8 cellular contexts compared by ENCODE assay signal in genomic region chr19:4083677-4084546, GRCh38. TPM values are rescaled to one million over a fixed set of nuclear protein-coding genes. Genes with fewer than 3 reads are reported as not detected.
A peak's percentile ranks its signal among the peaks of the same experiment; 100 is the strongest.
DNase-seq lines count a peak whose midpoint lies in the region; ATAC-seq, FAIRE-seq and TF ChIP-seq lines count a peak whose summit lies in the region.

No MANE protein-coding gene starts in this region.

- no peaks in the 10 kb centered on the region for H3K9me3 ChIP-seq in KOPT-K1 (ENCODE audit: insufficient read depth, low read length, poor library complexity, severe bottlenecking)
- no peaks in the 10 kb centered on the region for H3K9me3 ChIP-seq in prostate gland
- no peaks in the 10 kb centered on the region for H3K9me3 ChIP-seq in SJCRH30 (replicated peaks)

- intact Hi-C loops in prostate gland (cut with DNase I): no loop called here

- no peaks in the 10 kb centered on the region for H3K27me3 ChIP-seq in prostate gland (replicated peaks; ENCODE audit: insufficient read depth)
- H3K27me3 ChIP-seq in SJCRH30: no peaks in the 10 kb centered on the region

- TF ChIP-seq POLR2A in prostate gland (IDR thresholded peaks at IDR 0.05): no peak

- DNase-seq in DMS53 (lab: John Stamatoyannopoulos, UW) (peak; percentile 83), dermis blood vessel endothelial cell (peak; percentile 36), prostate gland (ENCODE audit: low spot score) (peak; percentile 60), SJCRH30 (no peak), frontal cortex (ENCODE audit: low spot score in 2 of 2) (no peak)
- no peak for DNase-seq in activated effector memory CD4-positive, alpha-beta T cell treated with anti-CD3 and anti-CD28 coated beads, Interleukin-2, amount 50 U/mL, for 16 hours

- H3K4me3 ChIP-seq in prostate gland: peak overlapping the region; percentile 9 to 14
- H3K4me3 ChIP-seq in SJCRH30: no peak overlapping the region

- no peak for TF ChIP-seq CTCF in prostate gland (IDR thresholded peaks at IDR 0.05)

- no peaks in the 10 kb centered on the region for H3K36me3 ChIP-seq in KOPT-K1 (ENCODE audit: insufficient read depth, low read length)
- H3K36me3 ChIP-seq in prostate gland: no peaks in the 10 kb centered on the region
- no peaks in the 10 kb centered on the region for H3K36me3 ChIP-seq in SJCRH30

- no peak for ATAC-seq in GM21717 (IDR thresholded peaks at IDR 0.05; ENCODE audit: unreplicated experiment)

- H3K4me1 ChIP-seq in prostate gland (replicated peaks) (peaks cover 3% of the 10 kb centered on the region), SJCRH30 (no peaks in the 10 kb centered on the region)

- H3K27ac ChIP-seq in KOPT-K1 (ENCODE audit: low read depth, low read length, poor library complexity, severe bottlenecking) (peak overlapping the region; percentile 62), prostate gland (peak overlapping the region; percentile 66 to 77), SJCRH30 (no peak overlapping the region)

- no peak for FAIRE-seq in frontal cortex (lab: Jason Lieb, UNC)

- 49% methylated on average over 28 of the region's 28 CpGs for WGBS in prostate gland

RNA-seq across cellular contexts. Expression of gene ZBTB7A, which starts 17.2 kb away (rescaled TPM):
- total RNA-seq in dermis blood vessel endothelial cell: 17.4 and 30.3 TPM in 2 replicates
- total RNA-seq in prostate gland: 10 to 100 TPM; 77.1 to 87.3 TPM
- 8.2 and 8.6 TPM in 2 replicates for total RNA-seq in SJCRH30 (2014; rRNA removed; shearing (Covaris generic))
- 2.0 TPM for total RNA-seq in frontal cortex

RNA-seq across cellular contexts. Expression of gene MAP2K2, which starts 40.0 kb away (rescaled TPM):
- total RNA-seq in dermis blood vessel endothelial cell (152 and 183 TPM in 2 replicates), prostate gland (100 to 1,000 TPM; 104 to 145 TPM), frontal cortex (99.1 TPM)
- total RNA-seq in SJCRH30 (2014; rRNA removed; shearing (Covaris generic)): 118 and 122 TPM in 2 replicates

Comparison
In these comparisons a context has a peak if more than half of its experiments do, and no peak if none do; other contexts are left out.
1. DNase-seq: peak in DMS53 (single experiment), dermis blood vessel endothelial cell (single experiment) and prostate gland (single experiment); none in activated effector memory CD4-positive, alpha-beta T cell treated with anti-CD3 and anti-CD28 coated beads, Interleukin-2, amount 50 U/mL, for 16 hours (single experiment), SJCRH30 (0 of 2) and frontal cortex (0 of 2).